Comparison of ENCODE assay signal across 9 cellular contexts in genomic region chr14:93994919-93995682, GRCh38. TPM values are rescaled to one million over a fixed set of nuclear protein-coding genes. Genes with fewer than 3 reads are reported as not detected.
DNase-seq lines count a peak whose midpoint lies in the region; ATAC-seq and TF ChIP-seq lines count a peak whose summit lies in the region.
"Had no signal": no experiment of that assay in that cellular context is flagged by ENCODE, and none has a peak within 500 bp of the region (broad histone marks: within the 10 kb centered on the region; RNA-seq: fewer than 3 reads in every experiment).

No MANE protein-coding gene starts in this region.

- H3K9me3 ChIP-seq in HEK293 (ENCODE audit: control insufficient read depth, insufficient read depth, low read depth, low read length) = no peaks in the 10 kb centered on the region

- no peaks in the 10 kb centered on the region for H3K36me3 ChIP-seq in HEK293 (ENCODE audit: control insufficient read depth in 2 of 2, insufficient read depth in 1 of 2, low read length in 2 of 2)

- H3K36me3 Mint-ChIP-seq in activated CD4-positive, alpha-beta memory T cell treated with anti-CD3 and anti-CD28 coated beads, Interleukin-2, amount 10 ng/mL, durations not matched to agents 7 days and 5 days (ENCODE audit: low read depth) = no peaks in the 10 kb centered on the region

- TF ChIP-seq CTCF in HEK293 (tag by site-specific recombination; IDR thresholded peaks at IDR 0.05) = no peak
- no peak for TF ChIP-seq CTCF in fibroblast of the aortic adventitia (IDR thresholded peaks at IDR 0.05; ENCODE audit: insufficient read depth, low read length)

- H3K4me3 Mint-ChIP-seq in activated CD4-positive, alpha-beta memory T cell treated with anti-CD3 and anti-CD28 coated beads, Interleukin-2, amount 10 ng/mL, durations not matched to agents 7 days and 5 days = no peak overlapping the region

- peaks cover 35% of the 10 kb centered on the region for H3K4me1 Mint-ChIP-seq in activated CD4-positive, alpha-beta memory T cell treated with anti-CD3 and anti-CD28 coated beads, Interleukin-2, amount 10 ng/mL, durations not matched to agents 7 days and 5 days

- no peaks in the 10 kb centered on the region; the same call in 1 of the 2 replicates for H3K4me1 ChIP-seq in HEK293 (ENCODE audit: control insufficient read depth, insufficient read depth, low read length)

- peak; percentile 56 for DNase-seq in activated CD4-positive, alpha-beta memory T cell treated with anti-CD3 and anti-CD28 coated beads, Interleukin-2, amount 10 ng/mL, durations not matched to agents 7 days and 5 days
- DNase-seq in fibroblast of the aortic adventitia (ENCODE audit: low read depth) (peak; percentile 78), NCI-H526 treated with DMSO at 0.1 percent for 48 hours (lab: John Stamatoyannopoulos, UW) (no peak), NCI-H748 (lab: John Stamatoyannopoulos, UW; ENCODE audit: unreplicated experiment) (no peak)
- peak; percentile 55 to 75 for DNase-seq in stimulated activated CD4-positive, alpha-beta T cell treated with anti-CD3 and anti-CD28 coated beads, Interleukin-4, amount 100 ng/mL, for 4 hours

- H3K27ac ChIP-seq in HEK293 (ENCODE audit: extremely low read depth, low read depth, low read length) = no peak overlapping the region

- ATAC-seq in HG03280 (IDR thresholded peaks at IDR 0.05; ENCODE audit: unreplicated experiment) (no peak), GM19351 (IDR thresholded peaks at IDR 0.05; ENCODE audit: unreplicated experiment) (no peak)

- H3K27ac Mint-ChIP-seq in activated CD4-positive, alpha-beta memory T cell treated with anti-CD3 and anti-CD28 coated beads, Interleukin-2, amount 10 ng/mL, durations not matched to agents 7 days and 5 days = no peak overlapping the region

- H3K9me3 Mint-ChIP-seq in activated CD4-positive, alpha-beta memory T cell treated with anti-CD3 and anti-CD28 coated beads, Interleukin-2, amount 10 ng/mL, durations not matched to agents 7 days and 5 days = no peaks in the 10 kb centered on the region

- no peaks in the 10 kb centered on the region for H3K27me3 Mint-ChIP-seq in activated CD4-positive, alpha-beta memory T cell treated with anti-CD3 and anti-CD28 coated beads, Interleukin-2, amount 10 ng/mL, durations not matched to agents 7 days and 5 days

- POLR2A ChIA-PET in HEK293 (lab: Yijun Ruan, JAX) = no interaction called here
- POLR2A ChIA-PET in activated CD4-positive, alpha-beta memory T cell treated with anti-CD3 and anti-CD28 coated beads, Interleukin-2, amount 10 ng/mL, durations not matched to agents 7 days and 5 days (lab: Charles Lee) = interaction anchor here (0.6 to 1.6 kb wide), 7 partner anchors 12 to 55 kb away, joined by 3 to 7 read pairs (median 3); partner anchors contain the start of gene ASB2

- CTCF ChIA-PET in HEK293 (lab: Yijun Ruan, JAX) = interaction anchor here (1.1 to 2.0 kb wide), 2 partner anchors 56 to 58 kb away, joined by 4 to 10 read pairs; no protein-coding TSS in a partner anchor
- CTCF ChIA-PET in activated CD4-positive, alpha-beta memory T cell treated with anti-CD3 and anti-CD28 coated beads, Interleukin-2, amount 10 ng/mL, durations not matched to agents 7 days and 5 days (lab: Charles Lee) = interaction anchor here (1.8 to 11.1 kb wide), 3 partner anchors 13 to 56 kb away, joined by 5 to 300 read pairs (median 12); no protein-coding TSS in a partner anchor

- H3K4me3 ChIP-seq in HEK293 (ENCODE audit: low read depth, low read length) (no peak overlapping the region), fibroblast of the aortic adventitia (ENCODE audit: low read depth, low read length) (no peak overlapping the region)

TF ChIP-seq in HEK293, 187 proteins besides CTCF, POLR2A, EP300 and RAD21:
- TF ChIP-seq HOXA7 (CRISPR knock-in tag; IDR thresholded peaks at IDR 0.05; ENCODE audit: borderline replicate concordance) (no peak), SP7 (tag by site-specific recombination; IDR thresholded peaks at IDR 0.05) (0 out of 2 replicates have a peak, but pooled peaks have one; percentile 26), SCRT2 (tag by site-specific recombination; IDR thresholded peaks at IDR 0.05) (peak; percentile 82), ZNF629 (tag by site-specific recombination; IDR thresholded peaks at IDR 0.05) (0 out of 2 replicates have a peak, but pooled peaks have one; percentile 32), ZNF132 (tag by site-specific recombination; IDR thresholded peaks at IDR 0.05; ENCODE audit: borderline replicate concordance) (no peak), GLIS1 (tag by site-specific recombination; IDR thresholded peaks at IDR 0.05) (peak; percentile 18; the same call in 1 of the 2 replicates), ZFHX2 (tag by site-specific recombination; conservative IDR thresholded peaks at IDR 0.05) (peak; percentile 65), EGR2 (tag by site-specific recombination; IDR thresholded peaks at IDR 0.05; ENCODE audit: low read depth) (peak; percentile 5; the same call in 1 of the 2 replicates), ZNF600 (tag by site-specific recombination; IDR thresholded peaks at IDR 0.05) (peak; percentile 69; the same call in 1 of the 2 replicates), ZNF610 (tag by site-specific recombination; IDR thresholded peaks at IDR 0.05; ENCODE audit: borderline replicate concordance) (no peak), ZNF16 (tag by site-specific recombination; IDR thresholded peaks at IDR 0.05; ENCODE audit: low read depth) (no peak), SCRT1 (tag by site-specific recombination; IDR thresholded peaks at IDR 0.05; ENCODE audit: borderline replicate concordance) (peak; percentile 41; the same call in 1 of the 2 replicates)
TF ChIP-seq in HEK293: peak in this region for 8.

RNA-seq across cellular contexts. Expression of gene CCDC197, which starts 2.0 kb away (rescaled TPM):
- total RNA-seq in activated CD4-positive, alpha-beta memory T cell treated with anti-CD3 and anti-CD28 coated beads, Interleukin-2, amount 10 ng/mL, durations not matched to agents 7 days and 5 days = under 1 TPM in 1 of 2 experiments, not detected in 1; 0.45 TPM
- not detected in 2 replicates for total RNA-seq in fibroblast of the aortic adventitia (ENCODE audit: low replicate concordance)
- total RNA-seq: glomerular endothelial cell had no signal

RNA-seq across cellular contexts. Expression of gene ASB2, which starts 18.7 kb away (rescaled TPM):
- 10 to 100 TPM; 93.9 to 99.3 TPM for total RNA-seq in activated CD4-positive, alpha-beta memory T cell treated with anti-CD3 and anti-CD28 coated beads, Interleukin-2, amount 10 ng/mL, durations not matched to agents 7 days and 5 days
- total RNA-seq in fibroblast of the aortic adventitia (ENCODE audit: low replicate concordance) = 0.45 and 0.49 TPM in 2 replicates

RNA-seq across cellular contexts. Expression of gene OTUB2, which starts 31.0 kb away (rescaled TPM):
- total RNA-seq in activated CD4-positive, alpha-beta memory T cell treated with anti-CD3 and anti-CD28 coated beads, Interleukin-2, amount 10 ng/mL, durations not matched to agents 7 days and 5 days = 1 to 10 TPM; 7.3 to 7.9 TPM
- 2.5 and 2.8 TPM in 2 replicates for total RNA-seq in fibroblast of the aortic adventitia (ENCODE audit: low replicate concordance)

Comparison
In these comparisons a context has a peak if more than half of its experiments do, and no peak if none do; other contexts are left out.
1. DNase-seq: peak in activated CD4-positive, alpha-beta memory T cell treated with anti-CD3 and anti-CD28 coated beads, Interleukin-2, amount 10 ng/mL, durations not matched to agents 7 days and 5 days (single experiment), fibroblast of the aortic adventitia (single experiment) and stimulated activated CD4-positive, alpha-beta T cell treated with anti-CD3 and anti-CD28 coated beads, Interleukin-4, amount 100 ng/mL, for 4 hours (2 of 2); none in NCI-H526 treated with DMSO at 0.1 percent for 48 hours (single experiment) and NCI-H748 (single experiment).
2. RNA of gene ASB2, which starts 18.7 kb away (total RNA-seq): 93.9 to 99.3 TPM in activated CD4-positive, alpha-beta memory T cell treated with anti-CD3 and anti-CD28 coated beads, Interleukin-2, amount 10 ng/mL, durations not matched to agents 7 days and 5 days; 0.45 to 0.49 TPM in fibroblast of the aortic adventitia; every median in the first group is over 10 times any median in the second.